In the genomic region with DNA sequence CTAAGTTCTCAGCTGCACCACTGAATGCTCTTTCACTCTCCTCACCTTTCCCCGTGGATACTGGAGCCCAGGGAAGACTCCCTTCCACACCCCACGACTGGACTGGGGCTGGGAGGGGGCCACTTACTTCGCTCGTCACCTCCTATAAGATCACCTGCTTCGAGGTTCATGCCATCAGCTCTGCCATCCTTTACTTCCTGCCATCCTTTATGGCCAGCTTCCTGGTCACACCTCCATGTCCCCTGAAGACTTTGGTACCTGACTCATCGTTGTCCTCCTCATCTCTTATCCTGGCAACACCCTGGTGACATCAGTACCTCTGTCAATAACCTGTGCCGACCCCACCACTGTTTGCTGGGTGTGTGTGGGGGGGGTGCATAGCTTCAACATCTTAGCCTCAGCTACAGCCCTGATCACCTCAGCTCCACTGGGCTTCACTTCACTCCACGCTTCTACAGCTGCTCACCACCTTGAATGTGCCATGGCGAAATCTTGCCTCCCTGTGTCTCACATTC, we compare ENCODE assay signal across 16 cellular contexts. TPM values are rescaled to one million over a fixed set of nuclear protein-coding genes. Genes with fewer than 3 reads are reported as not detected.
A peak's percentile ranks its signal among the peaks of the same experiment; 100 is the strongest.
DNase-seq lines count a peak whose midpoint lies in the region; ATAC-seq and TF ChIP-seq lines count a peak whose summit lies in the region.
"Had no signal": no experiment of that assay in that cellular context is flagged by ENCODE, and none has a peak within 500 bp of the region (broad histone marks: within the 10 kb centered on the region; RNA-seq: fewer than 3 reads in every experiment).

No MANE protein-coding gene starts in this region.

- H2BK5ac ChIP-seq in H9 (ENCODE audit: insufficient read length, low read length): no peak overlapping the region

- CTCF ChIA-PET in Panc1 (lab: Charles Lee): no interaction called here

- in situ Hi-C loops in Panc1 (cut with HindIII; ENCODE audit: low pct_unique_long_range_greater_than_20kb, low sequenced_read_pairs): no loop called here

- H3K79me2 ChIP-seq in H9 (ENCODE audit: insufficient read depth, low read length): no peaks in the 10 kb centered on the region

- no peak overlapping the region for H2BK20ac ChIP-seq in H9 (ENCODE audit: low read depth, low read length, poor library complexity, severe bottlenecking)

- H3K27me3 Mint-ChIP-seq in H9 (ENCODE audit: low read depth): no peaks in the 10 kb centered on the region
- H3K27me3 Mint-ChIP-seq: activated naive CD8-positive, alpha-beta T cell had no signal

- H3K36me3 Mint-ChIP-seq in H9 (ENCODE audit: insufficient read depth in 1 of 3, low read depth in 3 of 3): no peaks in the 10 kb centered on the region; a peak in 1 of 7 replicates
- H3K36me3 Mint-ChIP-seq: activated naive CD8-positive, alpha-beta T cell had no signal

- TF ChIP-seq CTCF in Panc1 (IDR thresholded peaks at IDR 0.05) (no peak), coronary artery (IDR thresholded peaks at IDR 0.05) (no peak), mucosa of descending colon (IDR thresholded peaks at IDR 0.05) (no peak), tibial artery (IDR thresholded peaks at IDR 0.05) (no peak), H9 (conservative IDR thresholded peaks at IDR 0.05) (no peak)

- no peaks in the 10 kb centered on the region for H3K9me3 ChIP-seq in Panc1 (ENCODE audit: control insufficient read depth, insufficient read depth, low read depth, low read length)
- no peaks in the 10 kb centered on the region for H3K9me3 ChIP-seq in mucosa of descending colon
- H3K9me3 ChIP-seq in tibial artery: no peaks in the 10 kb centered on the region
- H3K9me3 ChIP-seq in H9 (ENCODE audit: control insufficient read depth, low read depth, low read length): no peaks in the 10 kb centered on the region
- H3K9me3 ChIP-seq: BLaER1, breast epithelium had no signal

- peak; percentile 28; the same call in 1 of the 2 replicates for ATAC-seq in Panc1
- ATAC-seq in mucosa of descending colon: peak; percentile 92

- no peak overlapping the region for H3K56ac ChIP-seq in H9 (ENCODE audit: insufficient read length, low read depth, low read length)

- no peak overlapping the region for H4K8ac ChIP-seq in H9 (replicated peaks; ENCODE audit: insufficient read length, low read depth, low read length)

- POLR2A ChIA-PET in Panc1 (lab: Charles Lee): no interaction called here

- H3K27me3 ChIP-seq in Panc1 (ENCODE audit: control insufficient read depth, insufficient read depth, low read length): no peaks in the 10 kb centered on the region
- no peaks in the 10 kb centered on the region for H3K27me3 ChIP-seq in tibial artery
- no peaks in the 10 kb centered on the region for H3K27me3 ChIP-seq in H9 (ENCODE audit: insufficient read depth, low read length)
- H3K27me3 ChIP-seq: BLaER1, breast epithelium had no signal

- no peaks in the 10 kb centered on the region for H3K79me1 ChIP-seq in H9 (ENCODE audit: insufficient read depth, low read depth, low read length, poor library complexity, severe bottlenecking)

- no peak overlapping the region for H2BK12ac ChIP-seq in H9 (ENCODE audit: insufficient read length, low read depth, low read length)

- H3K4me3 ChIP-seq in Panc1 (ENCODE audit: low read depth in 2 of 2, low read length in 2 of 2): no peak overlapping the region
- H3K4me3 ChIP-seq in coronary artery: no peak overlapping the region
- no peak overlapping the region for H3K4me3 ChIP-seq in mucosa of descending colon
- H3K4me3 ChIP-seq in tibial artery: no peak overlapping the region
- H3K4me3 ChIP-seq: BLaER1, breast epithelium, GM23248 had no signal

- no peak overlapping the region for H3K9ac ChIP-seq in H9 (ENCODE audit: extremely low read depth, insufficient read length, low read length)
- H3K9ac ChIP-seq: BLaER1, GM23248 had no signal

- no peak overlapping the region for H2AFZ ChIP-seq in H9 (ENCODE audit: low read length)

- no peaks in the 10 kb centered on the region for H3K23me2 ChIP-seq in H9 (ENCODE audit: insufficient read length, low read depth, low read length, poor library complexity, severe bottlenecking)

- no peak overlapping the region for H4K91ac ChIP-seq in H9 (ENCODE audit: insufficient read length, low read depth, low read length)

- no peak overlapping the region for H3K23ac ChIP-seq in H9 (ENCODE audit: insufficient read length, low read depth, low read length)

- H4K5ac ChIP-seq in H9 (ENCODE audit: insufficient read length, low read depth, low read length): no peak overlapping the region

- H3K27ac Mint-ChIP-seq in H9: no peak overlapping the region; a peak in 2 of 7 replicates
- H3K27ac Mint-ChIP-seq: activated naive CD8-positive, alpha-beta T cell had no signal

- H3K4me1 Mint-ChIP-seq in H9: peaks cover 4% of the 10 kb centered on the region in 2 experiments

- no CpG with 5 or more reads among the region's 9 CpGs for WGBS in H9 (ENCODE audit: extremely low coverage, insufficient read length, low lambda C conversion rate)

- no peak overlapping the region for H2BK15ac ChIP-seq in H9 (ENCODE audit: low read depth, low read length)

- intact Hi-C loops in Panc1 (cut with micrococcal nuclease; ENCODE audit: unreplicated experiment): no loop called here
- intact Hi-C loops in mucosa of descending colon (cut with DNase I, micrococcal nuclease): no loop called here
- intact Hi-C loops in tibial artery (cut with DNase I; ENCODE audit: low total_unique reads): loop anchor here (10.0 kb wide), 1 partner anchor 87 kb away; the partner anchor contains the start of gene SAMD8

- H3K4me2 ChIP-seq in H9 (ENCODE audit: insufficient read depth, insufficient read length, low read length): no peak overlapping the region
- H3K4me2 ChIP-seq: BLaER1 had no signal

- H3K36me3 ChIP-seq in Panc1 (ENCODE audit: control insufficient read depth, insufficient read depth, low read length) (no peaks in the 10 kb centered on the region), mucosa of descending colon (ENCODE audit: low read depth) (no peaks in the 10 kb centered on the region), tibial artery (no peaks in the 10 kb centered on the region)
- H3K36me3 ChIP-seq: breast epithelium had no signal

- BruUV-seq in Panc1 (replicated peaks; lab: Mats Ljungman, UMichigan): no TSS peak

- no peak overlapping the region for H2BK120ac ChIP-seq in H9 (ENCODE audit: low read depth, low read length, poor library complexity, severe bottlenecking)

- no peak for DNase-seq in Panc1 (ENCODE audit: low read depth, low spot score)
- DNase-seq in coronary artery (ENCODE audit: low spot score): no peak
- DNase-seq in mucosa of descending colon: peak in 2 of 3 donors; percentile 46 to 57
- DNase-seq in tibial artery: peak in 1 of 2 donors; percentile 46
- no peak for DNase-seq in NCI-H2196 treated with DMSO at 0.1 percent for 48 hours (lab: John Stamatoyannopoulos, UW; ENCODE audit: unreplicated experiment)
- no peak for DNase-seq in NCI-H774 (lab: John Stamatoyannopoulos, UW)
- no peak for DNase-seq in H9
- DNase-seq: activated CD4-positive, alpha-beta T cell treated with anti-CD3 and anti-CD28 coated beads, Interleukin-2, amount 50 U/mL, for 1 hour; GM23248; hypothalamus; NCI-H1092; NCI-H748 treated with DMSO at 0.1 percent for 48 hours; stimulated activated CD4-positive, alpha-beta T cell treated with anti-CD3 and anti-CD28 coated beads, Interleukin-2, amount 100 ng/mL, for 48 hours had no signal

- H3K4me1 ChIP-seq in Panc1 (ENCODE audit: control insufficient read depth, insufficient read depth, low read length) (no peaks in the 10 kb centered on the region), mucosa of descending colon (ENCODE audit: low read depth) (no peaks in the 10 kb centered on the region), tibial artery (peaks cover 0 to 14% (median 9%) of the 10 kb centered on the region in 4 donors), H9 (ENCODE audit: insufficient read depth, low read length) (no peaks in the 10 kb centered on the region)
- H3K4me1 ChIP-seq: BLaER1, breast epithelium had no signal

- H3K27ac ChIP-seq in Panc1 (ENCODE audit: low read length) (no peak overlapping the region), coronary artery (peak overlapping the region; percentile 57 to 75), tibial artery (peak overlapping the region; percentile 52 to 68), H9 (ENCODE audit: insufficient read length, low read depth, low read length) (no peak overlapping the region)
- H3K27ac ChIP-seq: BLaER1, breast epithelium, GM23248 had no signal

- no peak overlapping the region for H3K4me3 Mint-ChIP-seq in H9
- H3K4me3 Mint-ChIP-seq: activated naive CD8-positive, alpha-beta T cell had no signal

- H3K4ac ChIP-seq in H9 (ENCODE audit: low read depth, low read length): no peak overlapping the region

- H3K14ac ChIP-seq in H9 (ENCODE audit: insufficient read depth, low read length): no peak overlapping the region; the same call in 1 of the 2 replicates

- H2AK5ac ChIP-seq in H9 (ENCODE audit: insufficient read length, low read length): no peak overlapping the region

- H3T11ph ChIP-seq in H9 (ENCODE audit: low read length): no peak overlapping the region

- no peaks in the 10 kb centered on the region for H3K9me3 Mint-ChIP-seq in H9

- no peaks in the 10 kb centered on the region for H4K20me1 ChIP-seq in H9 (ENCODE audit: control insufficient read depth, insufficient read depth, insufficient read length)
- H4K20me1 ChIP-seq: BLaER1 had no signal

- H3K18ac ChIP-seq in H9 (ENCODE audit: insufficient read length, low read depth, low read length): no peak overlapping the region

RNA-seq across cellular contexts. Expression of gene VDAC2, which starts 8.7 kb away (rescaled TPM):
- total RNA-seq in Panc1 (2021; ENCODE audit: unreplicated experiment) (340 TPM), mucosa of descending colon (100 to 1,000 TPM; 265 to 296 (median 284) TPM), H9 (2021) (264 and 271 TPM in 2 replicates)
- 234 TPM for polyA plus RNA-seq in Panc1 (2012; ENCODE audit: insufficient read length)

RNA-seq across cellular contexts. Expression of gene COMTD1, which starts 33.9 kb away (rescaled TPM):
- total RNA-seq in Panc1 (2021; ENCODE audit: unreplicated experiment) (32.8 TPM), mucosa of descending colon (10 to 100 TPM; 42.9 to 76.3 (median 72.3) TPM), H9 (2021) (28.3 and 29.9 TPM in 2 replicates)
- 45.1 TPM for polyA plus RNA-seq in Panc1 (2012; ENCODE audit: insufficient read length)

Comparison
In these comparisons a context has a peak if more than half of its experiments do, and no peak if none do; other contexts are left out.
1. DNase-seq: peak in mucosa of descending colon (2 of 3); none in Panc1 (single experiment), coronary artery (single experiment), NCI-H2196 treated with DMSO at 0.1 percent for 48 hours (single experiment), NCI-H774 (single experiment) and H9 (single experiment).
2. H3K27ac ChIP-seq: peak in coronary artery (2 of 2) and tibial artery (2 of 2); none in Panc1 (single experiment) and H9 (single experiment).